In the genomic region with DNA sequence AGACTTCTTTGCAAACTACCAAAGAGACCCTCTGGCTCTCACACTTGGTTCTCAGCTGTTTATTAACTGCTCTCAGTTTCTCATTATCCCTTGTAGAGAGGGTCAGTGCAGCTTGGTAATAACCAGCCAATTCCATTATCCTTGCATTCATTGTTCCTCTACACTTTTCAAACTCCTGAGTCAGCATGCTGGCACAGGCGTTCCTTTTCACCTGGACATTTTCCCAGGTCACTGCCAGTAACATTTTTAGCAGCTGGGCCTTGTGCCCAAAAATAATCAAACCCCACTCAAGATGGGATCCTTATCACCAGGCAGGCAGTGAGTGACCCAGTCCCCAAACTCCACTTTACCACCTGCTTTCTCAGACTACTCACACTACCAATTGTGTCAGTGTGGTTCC, we compare ENCODE assay signal across 21 cellular contexts.
"Had no signal": no experiment of that assay in that cellular context is flagged by ENCODE, and none has a peak within 500 bp of the region (broad histone marks: within the 10 kb centered on the region; RNA-seq: fewer than 3 reads in every experiment).

No MANE protein-coding gene starts in this region.

- ATAC-seq: activated naive CD4-positive, alpha-beta T cell treated with anti-CD3 and anti-CD28 coated beads, Interleukin-2, amount 50 U/mL, for 72 hours; activated T-cell treated with anti-CD3 and anti-CD28 coated beads, Interleukin-2, amount 50 U/mL, for 72 hours; gastrocnemius medialis; left cardiac atrium; naive thymus-derived CD8-positive, alpha-beta T cell; right cardiac atrium had no signal

- H3K4me1 ChIP-seq: colonic mucosa, gastrocnemius medialis, vagina had no signal

- H3K27ac ChIP-seq: colonic mucosa, gastrocnemius medialis, spleen, vagina had no signal

- H3K4me3 ChIP-seq: colonic mucosa, gastrocnemius medialis, spleen, vagina had no signal

- H3K9me3 ChIP-seq: colonic mucosa, gastrocnemius medialis, spleen, vagina had no signal

- DNase-seq: activated CD4-positive, alpha-beta T cell treated with anti-CD3 and anti-CD28 coated beads for 4 hours; activated CD4-positive, alpha-beta T cell treated with anti-CD3 and anti-CD28 coated beads, Interleukin-2, amount 50 U/mL, for 4 hours; activated naive CD4-positive, alpha-beta T cell; activated T-cell treated with anti-CD3 and anti-CD28 coated beads for 4 hours; activated T-cell treated with anti-CD3 and anti-CD28 coated beads, Interleukin-2, amount 50 U/mL, for 72 hours; cerebellar nuclear complex; colonic mucosa; effector CD8-positive, alpha-beta T cell; gastrocnemius medialis; glutamatergic neuron; islet precursor cell; left cardiac atrium; naive thymus-derived CD8-positive, alpha-beta T cell; nucleus accumbens; posterior cingulate gyrus; right cardiac atrium; spleen; stimulated activated naive CD4-positive, alpha-beta T cell treated with Interleukin-2 at 50 U/mL for 16 hours; T-helper 1 cell had no signal

- H3K27me3 ChIP-seq: colonic mucosa, gastrocnemius medialis, spleen, vagina had no signal

- H3K36me3 ChIP-seq: colonic mucosa, gastrocnemius medialis, spleen, vagina had no signal
